11 cellular contexts compared by ENCODE assay signal in genomic region chr2:94856856-94857255, GRCh38. TPM values are rescaled to one million over a fixed set of nuclear protein-coding genes. Genes with fewer than 3 reads are reported as not detected.
DNase-seq lines count a peak whose midpoint lies in the region; TF ChIP-seq lines count a peak whose summit lies in the region.
"Not testable (repeated sequence)": the region's sequence is repeated elsewhere in the genome, so short reads cannot be mapped to it uniquely, and the experiment has no call there.
"Had no signal": no experiment of that assay in that cellular context is flagged by ENCODE, and none has a peak within 500 bp of the region (broad histone marks: within the 10 kb centered on the region; RNA-seq: fewer than 3 reads in every experiment).

No MANE protein-coding gene starts in this region.

- intact Hi-C loops in breast epithelium (cut with DNase I; ENCODE audit: low total_unique reads): not testable (repeated sequence)

- not testable (repeated sequence) for H3K4me1 ChIP-seq in breast epithelium

- H3K27me3 Mint-ChIP-seq in T-helper 1 cell treated with Interleukin-12 subunit alpha and Interleukin-12 subunit beta and Interleukin-4 antibody, amounts not matched to agents 30 μg/mL and 1 μg/mL, for 36 hours (ENCODE audit: low read depth): peaks cover 37% of the 10 kb centered on the region
- peaks cover 38% of the 10 kb centered on the region for H3K27me3 Mint-ChIP-seq in activated T-cell treated with anti-CD3 and anti-CD28 coated beads, Interleukin-2, amount 50 U/mL, for 24 hours
- not testable (repeated sequence) for H3K27me3 Mint-ChIP-seq in glutamatergic neuron (ENCODE audit: unreplicated experiment)
- peaks cover 69% of the 10 kb centered on the region for H3K27me3 Mint-ChIP-seq in nephron progenitor cell (ENCODE audit: low read depth, poor library complexity)
- H3K27me3 Mint-ChIP-seq in stimulated activated naive CD8-positive, alpha-beta T cell treated with anti-CD3 and anti-CD28 coated beads, Interleukin-15, Interleukin-2, amounts not matched to agents 100 ng/mL and 50 ng/mL, for 24 hours: peaks cover 32% of the 10 kb centered on the region

- H3K27ac ChIP-seq in breast epithelium: not testable (repeated sequence)

- H3K4me3 Mint-ChIP-seq in T-helper 1 cell treated with Interleukin-12 subunit alpha and Interleukin-12 subunit beta and Interleukin-4 antibody, amounts not matched to agents 30 μg/mL and 1 μg/mL, for 36 hours: peak overlapping the region; percentile 75
- peak overlapping the region; percentile 67 for H3K4me3 Mint-ChIP-seq in activated T-cell treated with anti-CD3 and anti-CD28 coated beads, Interleukin-2, amount 50 U/mL, for 24 hours
- peak overlapping the region; percentile 86 for H3K4me3 Mint-ChIP-seq in glutamatergic neuron (ENCODE audit: unreplicated experiment)
- H3K4me3 Mint-ChIP-seq in nephron progenitor cell: peak overlapping the region; percentile 79
- peak overlapping the region; percentile 26 for H3K4me3 Mint-ChIP-seq in stimulated activated naive CD8-positive, alpha-beta T cell treated with anti-CD3 and anti-CD28 coated beads, Interleukin-15, Interleukin-2, amounts not matched to agents 100 ng/mL and 50 ng/mL, for 24 hours

- H3K9me3 Mint-ChIP-seq in T-helper 1 cell treated with Interleukin-12 subunit alpha and Interleukin-12 subunit beta and Interleukin-4 antibody, amounts not matched to agents 30 μg/mL and 1 μg/mL, for 36 hours; activated T-cell treated with anti-CD3 and anti-CD28 coated beads, Interleukin-2, amount 50 U/mL, for 24 hours; glutamatergic neuron (ENCODE audit: unreplicated experiment); stimulated activated naive CD8-positive, alpha-beta T cell treated with anti-CD3 and anti-CD28 coated beads, Interleukin-15, Interleukin-2, amounts not matched to agents 100 ng/mL and 50 ng/mL, for 24 hours: not testable (repeated sequence)
- H3K9me3 Mint-ChIP-seq in nephron progenitor cell: peaks cover 13% of the 10 kb centered on the region

- DNase-seq in H7 (peak; percentile 37), glutamatergic neuron (peak; percentile 13)
- DNase-seq in activated T-cell treated with anti-CD3 and anti-CD28 coated beads, Interleukin-2, amount 50 U/mL, for 24 hours; breast epithelium (ENCODE audit: low spot score in 2 of 2); nephron progenitor cell: not testable (repeated sequence)

- not testable (repeated sequence) for H3K36me3 ChIP-seq in H7 (replicated peaks; ENCODE audit: control insufficient read depth, insufficient read depth, low read length); breast epithelium

- not testable (repeated sequence) for H3K36me3 Mint-ChIP-seq in T-helper 1 cell treated with Interleukin-12 subunit alpha and Interleukin-12 subunit beta and Interleukin-4 antibody, amounts not matched to agents 30 μg/mL and 1 μg/mL, for 36 hours (ENCODE audit: low read depth); activated T-cell treated with anti-CD3 and anti-CD28 coated beads, Interleukin-2, amount 50 U/mL, for 24 hours (ENCODE audit: low read depth); glutamatergic neuron (ENCODE audit: unreplicated experiment); nephron progenitor cell (ENCODE audit: low read depth); stimulated activated naive CD8-positive, alpha-beta T cell treated with anti-CD3 and anti-CD28 coated beads, Interleukin-15, Interleukin-2, amounts not matched to agents 100 ng/mL and 50 ng/mL, for 24 hours (ENCODE audit: low read depth)

- H3K27me3 ChIP-seq in H7 (ENCODE audit: control insufficient read depth, insufficient read depth, low read length): peaks cover 24% of the 10 kb centered on the region
- peaks cover 0 to 18% of the 10 kb centered on the region in 2 donors for H3K27me3 ChIP-seq in breast epithelium

- not testable (repeated sequence) for H3K27ac Mint-ChIP-seq in T-helper 1 cell treated with Interleukin-12 subunit alpha and Interleukin-12 subunit beta and Interleukin-4 antibody, amounts not matched to agents 30 μg/mL and 1 μg/mL, for 36 hours; activated T-cell treated with anti-CD3 and anti-CD28 coated beads, Interleukin-2, amount 50 U/mL, for 24 hours; glutamatergic neuron (ENCODE audit: unreplicated experiment); nephron progenitor cell; stimulated activated naive CD8-positive, alpha-beta T cell treated with anti-CD3 and anti-CD28 coated beads, Interleukin-15, Interleukin-2, amounts not matched to agents 100 ng/mL and 50 ng/mL, for 24 hours

- not testable (repeated sequence) for TF ChIP-seq POLR2A in breast epithelium (IDR thresholded peaks at IDR 0.05)

- TF ChIP-seq CTCF in breast epithelium (IDR thresholded peaks at IDR 0.05); glutamatergic neuron (IDR thresholded peaks at IDR 0.05; ENCODE audit: partially characterized antibody, unreplicated experiment); nephron progenitor cell (IDR thresholded peaks at IDR 0.05): not testable (repeated sequence)

- not testable (repeated sequence) for H3K4me1 Mint-ChIP-seq in T-helper 1 cell treated with Interleukin-12 subunit alpha and Interleukin-12 subunit beta and Interleukin-4 antibody, amounts not matched to agents 30 μg/mL and 1 μg/mL, for 36 hours (ENCODE audit: low read depth); activated T-cell treated with anti-CD3 and anti-CD28 coated beads, Interleukin-2, amount 50 U/mL, for 24 hours (ENCODE audit: low read depth); glutamatergic neuron (ENCODE audit: low read depth, unreplicated experiment); nephron progenitor cell; stimulated activated naive CD8-positive, alpha-beta T cell treated with anti-CD3 and anti-CD28 coated beads, Interleukin-15, Interleukin-2, amounts not matched to agents 100 ng/mL and 50 ng/mL, for 24 hours (ENCODE audit: low read depth)

- H3K4me3 ChIP-seq in H7 (ENCODE audit: insufficient read depth, low read depth, low read length): not testable (repeated sequence)
- peak overlapping the region in 2 of 3 donors; percentile 45 to 55 for H3K4me3 ChIP-seq in breast epithelium

- H3K9me3 ChIP-seq in breast epithelium: not testable (repeated sequence)

RNA-seq across cellular contexts. Expression of gene TEKT4, which starts 14.4 kb away (rescaled TPM):
- total RNA-seq in H7 (2014; rRNA removed; shearing (Covaris generic)): not detected in 2 replicates
- total RNA-seq in breast epithelium (not detected), glutamatergic neuron (ENCODE audit: unreplicated experiment) (not detected)
- total RNA-seq: cardiac muscle cell; H4; mucosa of descending colon; natural killer cell treated with Interleukin-12 subunit alpha and Interleukin-12 subunit beta and Interleukin-15 and Interleukin-18, amount 100 ng/mL, for 72 hours had no signal

Comparison
In these comparisons a context has a peak if more than half of its experiments do, and no peak if none do; other contexts are left out.
1. H3K4me3 Mint-ChIP-seq: peak in every context shown above with its lines; median percentile 86 in glutamatergic neuron; 79 in nephron progenitor cell; 75 in T-helper 1 cell treated with Interleukin-12 subunit alpha and Interleukin-12 subunit beta and Interleukin-4 antibody, amounts not matched to agents 30 μg/mL and 1 μg/mL, for 36 hours; 67 in activated T-cell treated with anti-CD3 and anti-CD28 coated beads, Interleukin-2, amount 50 U/mL, for 24 hours; 26 in stimulated activated naive CD8-positive, alpha-beta T cell treated with anti-CD3 and anti-CD28 coated beads, Interleukin-15, Interleukin-2, amounts not matched to agents 100 ng/mL and 50 ng/mL, for 24 hours.